ENCODE assay signal across 10 cellular contexts in genomic region chr10:49398000-49398861, GRCh38. TPM values are rescaled to one million over a fixed set of nuclear protein-coding genes. Genes with fewer than 3 reads are reported as not detected.
DNase-seq lines count a peak whose midpoint lies in the region; ATAC-seq and TF ChIP-seq lines count a peak whose summit lies in the region.
"Had no signal": no experiment of that assay in that cellular context is flagged by ENCODE, and none has a peak within 500 bp of the region (broad histone marks: within the 10 kb centered on the region; RNA-seq: fewer than 3 reads in every experiment).

No MANE protein-coding gene starts in this region.

- intact Hi-C loops in transverse colon (cut with DNase I; ENCODE audit: low total_unique reads), result no loop called here

- H3K4me1 ChIP-seq in transverse colon, result peaks cover 0 to 23% (median 9%) of the 10 kb centered on the region in 4 donors

- peaks cover 90% of the 10 kb centered on the region for H3K27me3 ChIP-seq in transverse colon

- H3K36me3 Mint-ChIP-seq in natural killer cell treated with Interleukin-12 subunit alpha and Interleukin-12 subunit beta and Interleukin-15 and Interleukin-18, amount 100 ng/mL, for 72 hours, result no peaks in the 10 kb centered on the region

- H3K27ac ChIP-seq in transverse colon, result no peak overlapping the region
- H3K27ac ChIP-seq: SJSA1, tibial nerve had no signal

- WGBS in transverse colon (ENCODE audit: low coverage in 1 of 2), 2 donors, result 7 to 36% methylated on average over 4 to 56 of the region's 72 CpGs

- H3K4me1 Mint-ChIP-seq in natural killer cell treated with Interleukin-12 subunit alpha and Interleukin-12 subunit beta and Interleukin-15 and Interleukin-18, amount 100 ng/mL, for 72 hours (ENCODE audit: low read depth in 2 of 2), result peaks cover 8 to 11% of the 10 kb centered on the region in 2 donors

- TF ChIP-seq POLR2A in transverse colon (IDR thresholded peaks at IDR 0.05), result no peak

- ATAC-seq in GM18909 (IDR thresholded peaks at IDR 0.05; ENCODE audit: poor library complexity, unreplicated experiment) (peak; percentile 79), HG02623 (IDR thresholded peaks at IDR 0.05; ENCODE audit: unreplicated experiment) (no peak)
- peak; percentile 90 to 91 for ATAC-seq in natural killer cell treated with Interleukin-12 subunit alpha and Interleukin-12 subunit beta and Interleukin-15 and Interleukin-18, amount 100 ng/mL, for 72 hours

- TF ChIP-seq CTCF in fibroblast of mammary gland (conservative IDR thresholded peaks at IDR 0.05; ENCODE audit: control insufficient read depth, insufficient read depth, low read depth, low read length), result no peak
- TF ChIP-seq CTCF in transverse colon (IDR thresholded peaks at IDR 0.05), result no peak

- no peak for TF ChIP-seq RAD21 in Ishikawa (IDR thresholded peaks at IDR 0.05; ENCODE audit: low read depth)

- in situ Hi-C loops in transverse colon (cut with MboI; ENCODE audit: low pct_ligation_motif_present in 1 of 4, low pct_unique_long_range_greater_than_20kb in 1 of 4, low sequenced_read_pairs in 3 of 4), result no loop called here

- H3K9me3 Mint-ChIP-seq in natural killer cell treated with Interleukin-12 subunit alpha and Interleukin-12 subunit beta and Interleukin-15 and Interleukin-18, amount 100 ng/mL, for 72 hours, result no peaks in the 10 kb centered on the region

- H3K4me3 ChIP-seq in fibroblast of mammary gland (ENCODE audit: control insufficient read depth, low read depth, low read length) (no peak overlapping the region), transverse colon (peak overlapping the region in 1 of 4 donors; percentile 34)
- H3K4me3 ChIP-seq: SJSA1 had no signal

- peak overlapping the region; percentile 57 for H3K4me3 Mint-ChIP-seq in natural killer cell treated with Interleukin-12 subunit alpha and Interleukin-12 subunit beta and Interleukin-15 and Interleukin-18, amount 100 ng/mL, for 72 hours

- H3K36me3 ChIP-seq in transverse colon, result no peaks in the 10 kb centered on the region
- H3K36me3 ChIP-seq: SJSA1, tibial nerve had no signal

- H3K27me3 Mint-ChIP-seq in natural killer cell treated with Interleukin-12 subunit alpha and Interleukin-12 subunit beta and Interleukin-15 and Interleukin-18, amount 100 ng/mL, for 72 hours, result peaks cover 39 to 53% of the 10 kb centered on the region in 2 donors

- H3K9me3 ChIP-seq in transverse colon, result no peaks in the 10 kb centered on the region
- H3K9me3 ChIP-seq: SJSA1, tibial nerve had no signal

- TF ChIP-seq EP300 in Ishikawa (IDR thresholded peaks at IDR 0.05; ENCODE audit: borderline replicate concordance), result no peak
- no peak for TF ChIP-seq EP300 in transverse colon (IDR thresholded peaks at IDR 0.05; ENCODE audit: low read depth)

- peak overlapping the region in 1 of 2 donors; percentile 39 for H3K27ac Mint-ChIP-seq in natural killer cell treated with Interleukin-12 subunit alpha and Interleukin-12 subunit beta and Interleukin-15 and Interleukin-18, amount 100 ng/mL, for 72 hours

- peak; percentile 58 for DNase-seq in activated T-cell treated with anti-CD3 and anti-CD28 coated beads, Interleukin-2, amount 50 U/mL, for 1 hour
- peak; percentile 27 for DNase-seq in fibroblast of mammary gland (ENCODE audit: low read depth)
- peak; percentile 74 for DNase-seq in natural killer cell treated with Interleukin-12 subunit alpha and Interleukin-12 subunit beta and Interleukin-15 and Interleukin-18, amount 100 ng/mL, for 72 hours (ENCODE audit: low spot score)
- peak; percentile 24 for DNase-seq in transverse colon
- no peak for DNase-seq in NCI-H1105 (lab: John Stamatoyannopoulos, UW)

TF ChIP-seq in Ishikawa, 13 proteins besides CTCF, POLR2A, EP300 and RAD21:
- TF ChIP-seq EGR1 (IDR thresholded peaks at IDR 0.05) (no peak), CEBPB (IDR thresholded peaks at IDR 0.05) (no peak), YY1 (IDR thresholded peaks at IDR 0.05; ENCODE audit: low read depth) (no peak), TEAD4 (IDR thresholded peaks at IDR 0.05) (no peak), REST (IDR thresholded peaks at IDR 0.05; ENCODE audit: low read depth) (peak; percentile 96)

RNA-seq across cellular contexts. Expression of gene DRGX, which starts 2.3 kb away (rescaled TPM):
- total RNA-seq in natural killer cell treated with Interleukin-12 subunit alpha and Interleukin-12 subunit beta and Interleukin-15 and Interleukin-18, amount 100 ng/mL, for 72 hours, result not detected
- total RNA-seq in transverse colon, result under 1 TPM in 2 of 4 donors, not detected in 2; 0.32 to 0.37 TPM
- total RNA-seq: SJSA1, tibial nerve had no signal
